ENCODE assay signal across 21 cellular contexts in genomic region chr3:9834520-9835380, GRCh38. TPM values are rescaled to one million over a fixed set of nuclear protein-coding genes. Genes with fewer than 3 reads are reported as not detected.
A peak's percentile ranks its signal among the peaks of the same experiment; 100 is the strongest.
DNase-seq lines count a peak whose midpoint lies in the region; ATAC-seq lines count a peak whose summit lies in the region.
"Had no signal": no experiment of that assay in that cellular context is flagged by ENCODE, and none has a peak within 500 bp of the region (broad histone marks: within the 10 kb centered on the region; RNA-seq: fewer than 3 reads in every experiment).

No MANE protein-coding gene starts in this region.

- no peaks in the 10 kb centered on the region for H3K4me1 ChIP-seq in neuronal stem cell (ENCODE audit: control insufficient read depth in 2 of 2, insufficient read depth in 1 of 2, low read depth in 1 of 2, low read length in 2 of 2)
- H3K4me1 ChIP-seq: BE2C had no signal

- H3K4ac ChIP-seq in neuronal stem cell (ENCODE audit: low read length): no peak overlapping the region

- H3K36me3 ChIP-seq in neuronal stem cell (replicated peaks in 1 of 2; ENCODE audit: control insufficient read depth in 2 of 2, insufficient read depth in 2 of 2, low read length in 2 of 2): peaks cover 32 to 78% of the 10 kb centered on the region in 2 donors
- H3K36me3 ChIP-seq: BE2C, MG63 had no signal

- H3K79me1 ChIP-seq in neuronal stem cell (ENCODE audit: low read depth, low read length): no peaks in the 10 kb centered on the region

- no peak overlapping the region for H3K14ac ChIP-seq in neuronal stem cell (ENCODE audit: low read length)

- WGBS in neuronal stem cell (ENCODE audit: extremely low coverage in 2 of 2, insufficient read length in 2 of 2, insufficient replicate concordance in 1 of 2), 2 donors: no CpG with 5 or more reads among the region's 18 CpGs

- no peak overlapping the region for H2AK5ac ChIP-seq in neuronal stem cell (ENCODE audit: low read depth, low read length)

- no peak overlapping the region for H4K8ac ChIP-seq in neuronal stem cell (ENCODE audit: low read depth, low read length)

- no peak overlapping the region for H2AFZ ChIP-seq in neuronal stem cell (ENCODE audit: low read length)
- H2AFZ ChIP-seq: PC-9 had no signal

- H4K91ac ChIP-seq in neuronal stem cell (ENCODE audit: low read depth, low read length, poor library complexity): no peak overlapping the region

- H3K4me3 Mint-ChIP-seq in activated T-helper 17 cell treated with anti-CD3 and anti-CD28 coated beads, Interleukin-2, amount 50 U/mL, for 72 hours: no peak overlapping the region
- H3K4me3 Mint-ChIP-seq in stimulated activated naive B cell treated with anti-CD40 and anti-IgM and Interleukin-4, amounts not matched to agents 10 μg/mL and 1 μg/mL and 100 μg/mL, for 72 hours: no peak overlapping the region

- no peak overlapping the region for H3K27ac ChIP-seq in neuronal stem cell (replicated peaks; ENCODE audit: low read length)
- H3K27ac ChIP-seq: 22Rv1, PC-9 had no signal

- no peak overlapping the region for H2BK120ac ChIP-seq in neuronal stem cell (ENCODE audit: low read depth, low read length)

- H3K27ac Mint-ChIP-seq in activated naive CD4-positive, alpha-beta T cell treated with anti-CD3 and anti-CD28 coated beads, Interleukin-2, amount 50 U/mL, for 72 hours: peak overlapping the region; percentile 72 to 73
- H3K27ac Mint-ChIP-seq in activated T-helper 17 cell treated with anti-CD3 and anti-CD28 coated beads, Interleukin-2, amount 50 U/mL, for 72 hours: peak overlapping the region; percentile 28
- peak overlapping the region; percentile 66 for H3K27ac Mint-ChIP-seq in stimulated activated naive B cell treated with anti-CD40 and anti-IgM and Interleukin-4, amounts not matched to agents 10 μg/mL and 1 μg/mL and 100 μg/mL, for 72 hours

- no peak overlapping the region for H2BK15ac ChIP-seq in neuronal stem cell (ENCODE audit: low read length)

- no peaks in the 10 kb centered on the region for H3K9me3 Mint-ChIP-seq in activated naive CD4-positive, alpha-beta T cell treated with anti-CD3 and anti-CD28 coated beads, Interleukin-2, amount 50 U/mL, for 72 hours
- H3K9me3 Mint-ChIP-seq in activated T-helper 17 cell treated with anti-CD3 and anti-CD28 coated beads, Interleukin-2, amount 50 U/mL, for 72 hours: no peaks in the 10 kb centered on the region
- no peaks in the 10 kb centered on the region for H3K9me3 Mint-ChIP-seq in stimulated activated naive B cell treated with anti-CD40 and anti-IgM and Interleukin-4, amounts not matched to agents 10 μg/mL and 1 μg/mL and 100 μg/mL, for 72 hours

- peak overlapping the region in 1 of 2 donors; percentile 19 for H3K4me3 ChIP-seq in neuronal stem cell (ENCODE audit: low read length in 2 of 2)
- H3K4me3 ChIP-seq: MG63, PC-9 had no signal

- ATAC-seq in activated naive CD4-positive, alpha-beta T cell treated with anti-CD3 and anti-CD28 coated beads, Interleukin-2, amount 50 U/mL, for 72 hours: no peak
- ATAC-seq in activated T-helper 17 cell treated with anti-CD3 and anti-CD28 coated beads, Interleukin-2, amount 50 U/mL, for 72 hours (replicated peaks): no peak
- no peak for ATAC-seq in stimulated activated naive B cell treated with anti-CD40 and anti-IgM and Interleukin-4, amounts not matched to agents 10 μg/mL and 1 μg/mL and 100 μg/mL, for 72 hours (replicated peaks)

- H3K9ac ChIP-seq in neuronal stem cell (ENCODE audit: low read depth, low read length, poor library complexity): peak overlapping the region; percentile 50

- no peak overlapping the region for H3K18ac ChIP-seq in neuronal stem cell (ENCODE audit: low read length)

- H2BK12ac ChIP-seq in neuronal stem cell (ENCODE audit: low read length): no peak overlapping the region

- no peak for DNase-seq in activated naive CD4-positive, alpha-beta T cell treated with anti-CD3 and anti-CD28 coated beads, Interleukin-2, amount 50 U/mL, for 72 hours (ENCODE audit: low spot score in 2 of 2)
- DNase-seq in activated naive CD4-positive, alpha-beta T cell (lab: John Stamatoyannopoulos, UW): no peak
- DNase-seq in neuronal stem cell (ENCODE audit: low spot score) (no peak), DMS53 treated with DMSO at 0.1 percent for 48 hours (lab: John Stamatoyannopoulos, UW; ENCODE audit: unreplicated experiment) (no peak), NCI-H226 (no peak)
- DNase-seq in stimulated activated naive B cell treated with anti-CD40 and anti-IgM and Interleukin-4, amounts not matched to agents 10 μg/mL and 1 μg/mL and 100 μg/mL, for 72 hours: no peak
- DNase-seq: BE2C, DMS153, KBM-7, MG63, NCI-H1694, NCI-H2029 treated with DMSO at 0.1 percent for 48 hours, NCI-H526 treated with DMSO at 0.1 percent for 48 hours, PC-9, SHP77 had no signal

- H2BK5ac ChIP-seq in neuronal stem cell (ENCODE audit: low read length): peak overlapping the region; percentile 5

- H3K27me3 Mint-ChIP-seq in activated T-helper 17 cell treated with anti-CD3 and anti-CD28 coated beads, Interleukin-2, amount 50 U/mL, for 72 hours: no peaks in the 10 kb centered on the region
- H3K27me3 Mint-ChIP-seq in stimulated activated naive B cell treated with anti-CD40 and anti-IgM and Interleukin-4, amounts not matched to agents 10 μg/mL and 1 μg/mL and 100 μg/mL, for 72 hours: no peaks in the 10 kb centered on the region

- H3K23ac ChIP-seq in neuronal stem cell (ENCODE audit: low read depth, low read length, poor library complexity): no peak overlapping the region

- H3K36me3 Mint-ChIP-seq in activated naive CD4-positive, alpha-beta T cell treated with anti-CD3 and anti-CD28 coated beads, Interleukin-2, amount 50 U/mL, for 72 hours: no peaks in the 10 kb centered on the region
- H3K36me3 Mint-ChIP-seq in activated T-helper 17 cell treated with anti-CD3 and anti-CD28 coated beads, Interleukin-2, amount 50 U/mL, for 72 hours (ENCODE audit: low read depth): peaks cover 97% of the 10 kb centered on the region
- peaks cover 32 to 51% of the 10 kb centered on the region in 2 donors for H3K36me3 Mint-ChIP-seq in stimulated activated naive B cell treated with anti-CD40 and anti-IgM and Interleukin-4, amounts not matched to agents 10 μg/mL and 1 μg/mL and 100 μg/mL, for 72 hours

- H3K4me2 ChIP-seq in neuronal stem cell (ENCODE audit: insufficient read depth, low read length, poor library complexity, severe bottlenecking): no peak overlapping the region
- H3K4me2 ChIP-seq: PC-9 had no signal

- no peaks in the 10 kb centered on the region for H3K9me3 ChIP-seq in neuronal stem cell (replicated peaks in 1 of 2; ENCODE audit: control insufficient read depth in 2 of 2, insufficient read depth in 1 of 2, low read depth in 1 of 2, low read length in 2 of 2)
- H3K9me3 ChIP-seq: BE2C, MG63 had no signal

- no peaks in the 10 kb centered on the region for H3K27me3 ChIP-seq in neuronal stem cell (ENCODE audit: control insufficient read depth in 3 of 3, insufficient read depth in 3 of 3, low read depth in 1 of 3, low read length in 3 of 3)
- H3K27me3 ChIP-seq: BE2C, MG63 had no signal

- no peaks in the 10 kb centered on the region for H3K4me1 Mint-ChIP-seq in activated T-helper 17 cell treated with anti-CD3 and anti-CD28 coated beads, Interleukin-2, amount 50 U/mL, for 72 hours
- H3K4me1 Mint-ChIP-seq in stimulated activated naive B cell treated with anti-CD40 and anti-IgM and Interleukin-4, amounts not matched to agents 10 μg/mL and 1 μg/mL and 100 μg/mL, for 72 hours: peaks cover 0 to 2% of the 10 kb centered on the region in 2 donors

RNA-seq across cellular contexts. Expression of gene RPUSD3, which starts 9.1 kb away (rescaled TPM):
- 10 to 100 TPM; 70.7 to 83.2 TPM for total RNA-seq in activated naive CD4-positive, alpha-beta T cell treated with anti-CD3 and anti-CD28 coated beads, Interleukin-2, amount 50 U/mL, for 72 hours
- 10 to 100 TPM; 65.9 to 66.9 TPM for total RNA-seq in activated T-helper 17 cell treated with anti-CD3 and anti-CD28 coated beads, Interleukin-2, amount 50 U/mL, for 72 hours
- polyA plus RNA-seq in neuronal stem cell (2013, experiment 1 of 2): 47.4 TPM
- 44.3 TPM for polyA plus RNA-seq in neuronal stem cell (2013, experiment 2 of 2)

RNA-seq across cellular contexts. Expression of gene TTLL3, which starts 24.7 kb away (rescaled TPM):
- total RNA-seq in activated naive CD4-positive, alpha-beta T cell treated with anti-CD3 and anti-CD28 coated beads, Interleukin-2, amount 50 U/mL, for 72 hours: 100 to 1,000 TPM in 1 of 2 donors, 10 to 100 TPM in 1; 78.1 to 121 TPM
- total RNA-seq in activated T-helper 17 cell treated with anti-CD3 and anti-CD28 coated beads, Interleukin-2, amount 50 U/mL, for 72 hours: 100 to 1,000 TPM in 1 of 2 donors, 10 to 100 TPM in 1; 55.9 to 123 TPM
- polyA plus RNA-seq in neuronal stem cell (2013, experiment 1 of 2): 18.1 TPM
- 16.9 TPM for polyA plus RNA-seq in neuronal stem cell (2013, experiment 2 of 2)

RNA-seq across cellular contexts. Expression of gene ARPC4, which starts 41.9 kb away (rescaled TPM):
- 100 to 1,000 TPM; 125 to 265 TPM for total RNA-seq in activated naive CD4-positive, alpha-beta T cell treated with anti-CD3 and anti-CD28 coated beads, Interleukin-2, amount 50 U/mL, for 72 hours
- total RNA-seq in activated T-helper 17 cell treated with anti-CD3 and anti-CD28 coated beads, Interleukin-2, amount 50 U/mL, for 72 hours: 100 to 1,000 TPM; 159 to 291 TPM
- polyA plus RNA-seq in neuronal stem cell (2013, experiment 1 of 2): 49.1 TPM
- polyA plus RNA-seq in neuronal stem cell (2013, experiment 2 of 2): 46.8 TPM

RNA-seq across cellular contexts. Expression of gene TADA3, which starts 42.5 kb away (rescaled TPM):
- 10 to 100 TPM; 47.5 to 92.3 TPM for total RNA-seq in activated naive CD4-positive, alpha-beta T cell treated with anti-CD3 and anti-CD28 coated beads, Interleukin-2, amount 50 U/mL, for 72 hours
- total RNA-seq in activated T-helper 17 cell treated with anti-CD3 and anti-CD28 coated beads, Interleukin-2, amount 50 U/mL, for 72 hours: 10 to 100 TPM; 77.8 to 81.9 TPM
- polyA plus RNA-seq in neuronal stem cell (2013, experiment 1 of 2): 66.2 TPM
- 65.3 TPM for polyA plus RNA-seq in neuronal stem cell (2013, experiment 2 of 2)

RNA-seq across cellular contexts. Expression of gene CIDEC, which starts 45.3 kb away (rescaled TPM):
- not detected for total RNA-seq in activated naive CD4-positive, alpha-beta T cell treated with anti-CD3 and anti-CD28 coated beads, Interleukin-2, amount 50 U/mL, for 72 hours
- under 1 TPM in 1 of 2 donors, not detected in 1; 0.42 TPM for total RNA-seq in activated T-helper 17 cell treated with anti-CD3 and anti-CD28 coated beads, Interleukin-2, amount 50 U/mL, for 72 hours
- polyA plus RNA-seq in neuronal stem cell (2013, experiment 1 of 2): not detected
- not detected for polyA plus RNA-seq in neuronal stem cell (2013, experiment 2 of 2)
- total RNA-seq: H4, LHCN-M2, NCI-H460, RPMI7951 had no signal
